11 cellular contexts compared by ENCODE assay signal in genomic region chr4:113635739-113636437, GRCh38.
DNase-seq lines count a peak whose midpoint lies in the region; ATAC-seq and TF ChIP-seq lines count a peak whose summit lies in the region.
"Had no signal": no experiment of that assay in that cellular context is flagged by ENCODE, and none has a peak within 500 bp of the region (broad histone marks: within the 10 kb centered on the region; RNA-seq: fewer than 3 reads in every experiment).

No MANE protein-coding gene starts in this region.

- H3K4me3 Mint-ChIP-seq in CD4-positive, alpha-beta T cell = no peak overlapping the region
- peak overlapping the region; percentile 78 for H3K4me3 Mint-ChIP-seq in activated naive CD8-positive, alpha-beta T cell treated with anti-CD3 and anti-CD28 coated beads, Interleukin-2, amount 10 ng/mL, durations not matched to agents 7 days and 5 days

- H3K79me1 ChIP-seq in mesenchymal stem cell (replicated peaks; ENCODE audit: low read length, poor library complexity, severe bottlenecking) = peaks cover 11% of the 10 kb centered on the region

- no peaks in the 10 kb centered on the region for H3K27me3 Mint-ChIP-seq in CD4-positive, alpha-beta T cell
- H3K27me3 Mint-ChIP-seq in activated naive CD8-positive, alpha-beta T cell treated with anti-CD3 and anti-CD28 coated beads, Interleukin-2, amount 10 ng/mL, durations not matched to agents 7 days and 5 days = no peaks in the 10 kb centered on the region

- 93% methylated on average over 3 of the region's 3 CpGs for WGBS in mesenchymal stem cell

- H3K9me3 Mint-ChIP-seq in CD4-positive, alpha-beta T cell = no peaks in the 10 kb centered on the region
- H3K9me3 Mint-ChIP-seq in activated naive CD8-positive, alpha-beta T cell treated with anti-CD3 and anti-CD28 coated beads, Interleukin-2, amount 10 ng/mL, durations not matched to agents 7 days and 5 days = no peaks in the 10 kb centered on the region

- no peaks in the 10 kb centered on the region for H3K9me2 ChIP-seq in HCT116 (ENCODE audit: insufficient read depth)

- H3K18ac ChIP-seq in mesenchymal stem cell (ENCODE audit: low read depth in 1 of 2, low read length in 2 of 2) = no peak overlapping the region

- TF ChIP-seq POLR2A in HCT116 (IDR thresholded peaks at IDR 0.05; ENCODE audit: borderline replicate concordance, extremely low read depth, insufficient read depth, insufficient read length) = no peak

- no peaks in the 10 kb centered on the region for H3K27me3 ChIP-seq in CD4-positive, alpha-beta T cell (ENCODE audit: control insufficient read depth, insufficient read depth, low read length)
- no peaks in the 10 kb centered on the region for H3K27me3 ChIP-seq in HCT116 (ENCODE audit: insufficient read depth, low read length)
- H3K27me3 ChIP-seq in mesenchymal stem cell (ENCODE audit: control insufficient read depth in 1 of 2, insufficient read depth in 1 of 2, low read length in 2 of 2) = no peaks in the 10 kb centered on the region
- H3K27me3 ChIP-seq: esophagus muscularis mucosa had no signal

- H3K4me1 Mint-ChIP-seq in CD4-positive, alpha-beta T cell (ENCODE audit: low read depth) = peaks cover 55% of the 10 kb centered on the region
- H3K4me1 Mint-ChIP-seq in activated naive CD8-positive, alpha-beta T cell treated with anti-CD3 and anti-CD28 coated beads, Interleukin-2, amount 10 ng/mL, durations not matched to agents 7 days and 5 days = peaks cover 47% of the 10 kb centered on the region

- H3K36me3 Mint-ChIP-seq in CD4-positive, alpha-beta T cell (ENCODE audit: low read depth) = no peaks in the 10 kb centered on the region
- peaks cover 11% of the 10 kb centered on the region for H3K36me3 Mint-ChIP-seq in activated naive CD8-positive, alpha-beta T cell treated with anti-CD3 and anti-CD28 coated beads, Interleukin-2, amount 10 ng/mL, durations not matched to agents 7 days and 5 days

- TF ChIP-seq CTCF in CD4-positive, alpha-beta T cell (IDR thresholded peaks at IDR 0.05) = no peak
- TF ChIP-seq CTCF in HCT116 (IDR thresholded peaks at IDR 0.05 in 2 of 3, conservative IDR thresholded peaks at IDR 0.05 in 1 of 3; ENCODE audit: borderline replicate concordance in 1 of 3, insufficient read depth in 1 of 3, low read depth in 2 of 3, low read length in 2 of 3) (no peak), GM10266 (IDR thresholded peaks at IDR 0.05; ENCODE audit: control insufficient read depth, insufficient read depth, low read depth, missing control alignments) (no peak)

- RAD21 ChIA-PET in HCT116 (lab: Charles Lee; ENCODE audit: low non-redundant PET in 1 of 2, low total read pairs in 2 of 2, uncharacterized antibody in 2 of 2, unreplicated experiment in 2 of 2) = no interaction called here

- no peak overlapping the region for H4K8ac ChIP-seq in mesenchymal stem cell (ENCODE audit: low read length)

- ATAC-seq in CD4-positive, alpha-beta T cell (ENCODE audit: poor library complexity) = no peak
- peak; percentile 16; the same call in 1 of the 2 replicates for ATAC-seq in HCT116
- peak; percentile 8 for ATAC-seq in activated naive CD8-positive, alpha-beta T cell treated with anti-CD3 and anti-CD28 coated beads, Interleukin-2, amount 10 ng/mL, durations not matched to agents 7 days and 5 days (ENCODE audit: low read depth)
- ATAC-seq in GM19463 (IDR thresholded peaks at IDR 0.05; ENCODE audit: unreplicated experiment) = no peak

- BruUV-seq in HCT116 (replicated peaks; lab: Mats Ljungman, UMichigan) = no TSS peak

- no peak overlapping the region for H3K4me3 ChIP-seq in HCT116 (replicated peaks in 1 of 2; ENCODE audit: low read depth in 1 of 2, low read length in 2 of 2)
- no peak overlapping the region for H3K4me3 ChIP-seq in mesenchymal stem cell (ENCODE audit: insufficient read depth in 1 of 2, low read depth in 1 of 2, low read length in 2 of 2)
- H3K4me3 ChIP-seq: esophagus muscularis mucosa had no signal

- H3K9ac ChIP-seq in HCT116 (ENCODE audit: low read length) (no peak overlapping the region), mesenchymal stem cell (ENCODE audit: low read length) (no peak overlapping the region)

- DNase-seq in CD4-positive, alpha-beta T cell = no peak
- DNase-seq in HCT116 (ENCODE audit: low read depth, low spot score) (no peak), mesenchymal stem cell (no peak), cerebellar nuclear complex (lab: John Stamatoyannopoulos, UW) (no peak), GM10266 (ENCODE audit: extremely low spot score) (no peak), HPDE6-E6E7 (ENCODE audit: extremely low spot score) (no peak)
- DNase-seq in activated naive CD8-positive, alpha-beta T cell treated with anti-CD3 and anti-CD28 coated beads, Interleukin-2, amount 10 ng/mL, durations not matched to agents 7 days and 5 days = no peak
- DNase-seq: activated CD8-positive, alpha-beta memory T cell treated with anti-CD3 and anti-CD28 coated beads for 24 hours; NCI-H69 had no signal

- H2AFZ ChIP-seq in HCT116 (ENCODE audit: low read depth, low read length, poor library complexity, severe bottlenecking) (no peak overlapping the region), mesenchymal stem cell (ENCODE audit: low read depth, low read length) (no peak overlapping the region)

- H2BK12ac ChIP-seq in mesenchymal stem cell (ENCODE audit: low read length in 2 of 2) = no peak overlapping the region

- intact Hi-C loops in CD4-positive, alpha-beta T cell (cut with DNase I, micrococcal nuclease) = loop anchor here (2.0 to 10.0 kb wide), 5 partner anchors 46 to 269 kb away; partner anchors contain the start of gene CAMK2D (in 1 of the 2)
- intact Hi-C loops in HCT116 (cut with micrococcal nuclease) = no loop called here

- H3K4ac ChIP-seq in mesenchymal stem cell (ENCODE audit: low read depth in 1 of 2, low read length in 2 of 2) = no peak overlapping the region

- CTCF ChIA-PET in CD4-positive, alpha-beta T cell (lab: Charles Lee) = interaction anchor here (1.4 to 2.4 kb wide), 2 partner anchors 68 to 88 kb away, joined by 3 to 15 read pairs; no protein-coding TSS in a partner anchor
- CTCF ChIA-PET in HCT116 (lab: Charles Lee) = no interaction called here

- peaks cover 13 to 19% of the 10 kb centered on the region in 2 experiments; a peak in 3 of 4 replicates for H3K4me1 ChIP-seq in HCT116 (ENCODE audit: control insufficient read depth in 1 of 2, insufficient read depth in 2 of 2, low read length in 2 of 2)
- H3K4me1 ChIP-seq in mesenchymal stem cell (ENCODE audit: control insufficient read depth, insufficient read depth, low read depth, low read length) = peaks cover 8% of the 10 kb centered on the region

- TF ChIP-seq RAD21 in HCT116 (IDR thresholded peaks at IDR 0.05; ENCODE audit: low read depth) = no peak

- no peaks in the 10 kb centered on the region for H3K36me3 ChIP-seq in HCT116 (ENCODE audit: control insufficient read depth in 1 of 2, insufficient read depth in 2 of 2, low read length in 2 of 2)
- peaks cover 0 to 32% of the 10 kb centered on the region in 2 experiments for H3K36me3 ChIP-seq in mesenchymal stem cell (ENCODE audit: control insufficient read depth in 1 of 2, insufficient read depth in 2 of 2, low read depth in 1 of 2, low read length in 2 of 2)
- H3K36me3 ChIP-seq: esophagus muscularis mucosa had no signal

- H2BK15ac ChIP-seq in mesenchymal stem cell (ENCODE audit: low read depth, poor library complexity, severe bottlenecking) = no peak overlapping the region

- H3K27ac ChIP-seq in CD4-positive, alpha-beta T cell (ENCODE audit: low read depth, low read length) = no peak overlapping the region
- H3K27ac ChIP-seq in HCT116 (ENCODE audit: low read depth, low read length) (no peak overlapping the region), mesenchymal stem cell (ENCODE audit: low read length, poor library complexity, severe bottlenecking) (peak overlapping the region; percentile 54)
- H3K27ac ChIP-seq: esophagus muscularis mucosa had no signal

- H3K23ac ChIP-seq in mesenchymal stem cell (ENCODE audit: low read length in 2 of 2) = no peak overlapping the region

- peak overlapping the region; percentile 80 for H3K27ac Mint-ChIP-seq in CD4-positive, alpha-beta T cell
- H3K27ac Mint-ChIP-seq in activated naive CD8-positive, alpha-beta T cell treated with anti-CD3 and anti-CD28 coated beads, Interleukin-2, amount 10 ng/mL, durations not matched to agents 7 days and 5 days = peak overlapping the region; percentile 90

- H3K79me2 ChIP-seq in HCT116 (ENCODE audit: insufficient read depth, low read length) = no peaks in the 10 kb centered on the region; the same call in 1 of the 2 replicates

- POLR2A ChIA-PET in CD4-positive, alpha-beta T cell (lab: Charles Lee) = interaction anchor here (1.3 to 1.9 kb wide), 5 partner anchors 9 to 125 kb away, joined by 3 to 7 read pairs (median 3); no protein-coding TSS in a partner anchor
- POLR2A ChIA-PET in HCT116 (lab: Charles Lee) = no interaction called here
- POLR2A ChIA-PET in activated naive CD8-positive, alpha-beta T cell treated with anti-CD3 and anti-CD28 coated beads, Interleukin-2, amount 10 ng/mL, durations not matched to agents 7 days and 5 days (lab: Charles Lee) = interaction anchor here (0.6 to 3.7 kb wide), 4 partner anchors 42 to 126 kb away, joined by 3 to 23 read pairs (median 3); partner anchors contain the start of gene CAMK2D

- no peak overlapping the region for H2BK5ac ChIP-seq in mesenchymal stem cell (ENCODE audit: low read depth, low read length, poor library complexity, severe bottlenecking)

- H2BK120ac ChIP-seq in mesenchymal stem cell (ENCODE audit: low read depth, low read length) = no peak overlapping the region

- peak overlapping the region; percentile 86 for H2AK5ac ChIP-seq in mesenchymal stem cell (ENCODE audit: low read length, severe bottlenecking)

- H4K91ac ChIP-seq in mesenchymal stem cell (ENCODE audit: low read length) = no peak overlapping the region

- no peaks in the 10 kb centered on the region for H3K9me3 ChIP-seq in CD4-positive, alpha-beta T cell (ENCODE audit: control insufficient read depth, low read length)
- H3K9me3 ChIP-seq in HCT116 (ENCODE audit: control insufficient read depth in 1 of 2, insufficient read depth in 1 of 2, low read depth in 1 of 2, low read length in 2 of 2) (no peaks in the 10 kb centered on the region), mesenchymal stem cell (ENCODE audit: control insufficient read depth, low read length) (no peaks in the 10 kb centered on the region)
- H3K9me3 ChIP-seq: esophagus muscularis mucosa had no signal

- no peaks in the 10 kb centered on the region for H4K20me1 ChIP-seq in HCT116 (ENCODE audit: insufficient read depth)

- H3K14ac ChIP-seq in mesenchymal stem cell (ENCODE audit: low read length in 2 of 2) = no peak overlapping the region

- H3K4me2 ChIP-seq in HCT116 (ENCODE audit: low read length) (no peak overlapping the region), mesenchymal stem cell (ENCODE audit: low read length, poor library complexity, severe bottlenecking) (no peak overlapping the region)

TF ChIP-seq in HCT116, 20 proteins besides CTCF, POLR2A, EP300 and RAD21 (continues in another document):
- TF ChIP-seq CEBPB (IDR thresholded peaks at IDR 0.05; ENCODE audit: low read depth) (no peak), POLR2AphosphoS5 (IDR thresholded peaks at IDR 0.05; ENCODE audit: low read depth, low read length) (no peak), SP1 (IDR thresholded peaks at IDR 0.05; ENCODE audit: low read depth) (no peak), TCF7L2 (IDR thresholded peaks at IDR 0.05; ENCODE audit: borderline replicate concordance, extremely low read depth, insufficient read depth, insufficient read length) (no peak), CBX3 (IDR thresholded peaks at IDR 0.05; ENCODE audit: low read depth) (no peak), EGR1 (IDR thresholded peaks at IDR 0.05; ENCODE audit: low read depth) (no peak)

Comparison
In these comparisons a context has a peak if more than half of its experiments do, and no peak if none do; other contexts are left out.
1. ATAC-seq: peak in HCT116 (single experiment) and activated naive CD8-positive, alpha-beta T cell treated with anti-CD3 and anti-CD28 coated beads, Interleukin-2, amount 10 ng/mL, durations not matched to agents 7 days and 5 days (single experiment); none in CD4-positive, alpha-beta T cell (single experiment) and GM19463 (single experiment).